9 cellular contexts compared by ENCODE assay signal in genomic region chr16:30567160-30567990, GRCh38. TPM values are rescaled to one million over a fixed set of nuclear protein-coding genes. Genes with fewer than 3 reads are reported as not detected.
DNase-seq lines count a peak whose midpoint lies in the region; ATAC-seq and TF ChIP-seq lines count a peak whose summit lies in the region.
"Had no signal": no experiment of that assay in that cellular context is flagged by ENCODE, and none has a peak within 500 bp of the region (broad histone marks: within the 10 kb centered on the region; RNA-seq: fewer than 3 reads in every experiment).

No MANE protein-coding gene starts in this region.

- H2AFZ ChIP-seq in KMS-11 (ENCODE audit: low read depth), result peak overlapping the region; percentile 3
- no peak overlapping the region for H2AFZ ChIP-seq in SK-N-SH (ENCODE audit: low read depth)

- H3K36me3 Mint-ChIP-seq in activated CD4-positive, alpha-beta memory T cell treated with anti-CD3 and anti-CD28 coated beads for 36 hours, result peaks cover 4% of the 10 kb centered on the region

- peaks cover 9% of the 10 kb centered on the region for H3F3A ChIP-seq in SK-N-SH (replicated peaks; ENCODE audit: insufficient read depth)

- peak overlapping the region; percentile 77 for H3K27ac ChIP-seq in KMS-11
- no peak overlapping the region for H3K27ac ChIP-seq in SK-N-SH (ENCODE audit: low read depth in 2 of 2, low read length in 1 of 2)

- CTCF ChIA-PET in activated CD4-positive, alpha-beta memory T cell treated with anti-CD3 and anti-CD28 coated beads for 36 hours (lab: Charles Lee), result interaction anchor here (0.6 to 3.0 kb wide), 7 partner anchors 10 to 137 kb away, joined by 3 to 16 read pairs (median 5); partner anchors contain the start of genes DCTPP1, PRR14 and ZNF764
- CTCF ChIA-PET in SK-N-SH (lab: Yijun Ruan, JAX), result no interaction called here

- H3K4me2 ChIP-seq in KMS-11 (peak overlapping the region; percentile 62), SK-N-SH (no peak overlapping the region)

- no peak for ATAC-seq in HG02642 (IDR thresholded peaks at IDR 0.05; ENCODE audit: poor library complexity, unreplicated experiment)

- peak overlapping the region; percentile 18 for H3K9ac ChIP-seq in KMS-11
- H3K9ac ChIP-seq in SK-N-SH, result no peak overlapping the region

- TF ChIP-seq EP300 in SK-N-SH (IDR thresholded peaks at IDR 0.05; ENCODE audit: borderline replicate concordance in 1 of 2, low read depth in 1 of 2, low read length in 1 of 2), result no peak

- H3K27me3 ChIP-seq in KMS-11 (ENCODE audit: insufficient read depth, low read depth), result no peaks in the 10 kb centered on the region
- H3K27me3 ChIP-seq in SK-N-SH (ENCODE audit: insufficient read depth), result no peaks in the 10 kb centered on the region
- H3K27me3 ChIP-seq: esophagus muscularis mucosa had no signal

- H3K4me3 ChIP-seq in KMS-11 (IDR thresholded peaks at IDR 0.05; ENCODE audit: insufficient read depth, low read depth, low read length) (no peak overlapping the region), fibroblast of mammary gland (ENCODE audit: control insufficient read depth, low read depth, low read length) (no peak overlapping the region), SK-N-SH (ENCODE audit: low read depth in 2 of 2, low read length in 1 of 2) (no peak overlapping the region)
- H3K4me3 ChIP-seq: esophagus muscularis mucosa had no signal

- H3K4me1 ChIP-seq in KMS-11 (ENCODE audit: low read depth, poor library complexity, severe bottlenecking) (peaks cover 42% of the 10 kb centered on the region), SK-N-SH (ENCODE audit: control insufficient read depth in 1 of 2, insufficient read depth in 2 of 2, low read depth in 1 of 2, low read length in 1 of 2) (peaks cover 2 to 11% of the 10 kb centered on the region in 2 experiments; a peak in 1 of 4 replicates)

- H3K79me2 ChIP-seq in KMS-11 (ENCODE audit: insufficient read depth, low read depth) (no peaks in the 10 kb centered on the region; the same call in 1 of the 2 replicates), SK-N-SH (ENCODE audit: insufficient read depth) (no peaks in the 10 kb centered on the region; the same call in 1 of the 2 replicates)

- no peaks in the 10 kb centered on the region for H3K9me3 ChIP-seq in SK-N-SH
- H3K9me3 ChIP-seq: esophagus muscularis mucosa had no signal

- peak; percentile 88 for DNase-seq in activated CD4-positive, alpha-beta memory T cell treated with anti-CD3 and anti-CD28 coated beads for 36 hours
- DNase-seq in fibroblast of mammary gland (ENCODE audit: low read depth) (peak; percentile 16), NCI-H1092 treated with DMSO at 0.1 percent for 48 hours (lab: John Stamatoyannopoulos, UW) (no peak), SK-N-SH (no peak)
- peak; percentile 52 to 64 for DNase-seq in stimulated activated CD8-positive, alpha-beta memory T cell treated with anti-CD3 and anti-CD28 coated beads, Interleukin-15, amount 100 ng/mL, for 48 hours (ENCODE audit: low read depth in 2 of 2)
- DNase-seq in effector CD8-positive, alpha-beta T cell (lab: John Stamatoyannopoulos, UW), result no peak

- H4K20me1 ChIP-seq in KMS-11 (ENCODE audit: insufficient read depth) (no peaks in the 10 kb centered on the region), SK-N-SH (ENCODE audit: insufficient read depth) (no peaks in the 10 kb centered on the region)

- no peaks in the 10 kb centered on the region for H3K9me3 Mint-ChIP-seq in activated CD4-positive, alpha-beta memory T cell treated with anti-CD3 and anti-CD28 coated beads for 36 hours

- H3K36me3 ChIP-seq in KMS-11 (ENCODE audit: insufficient read depth) (no peaks in the 10 kb centered on the region), SK-N-SH (replicated peaks in 1 of 2; ENCODE audit: control insufficient read depth in 1 of 2, insufficient read depth in 2 of 2, low read length in 1 of 2) (no peaks in the 10 kb centered on the region)

- intact Hi-C loops in activated CD4-positive, alpha-beta memory T cell treated with anti-CD3 and anti-CD28 coated beads for 36 hours (cut with micrococcal nuclease), result loop anchor here (1.0 kb wide), 1 partner anchor 16 kb away; no protein-coding TSS in a partner anchor

- no peaks in the 10 kb centered on the region for H3K27me3 Mint-ChIP-seq in activated CD4-positive, alpha-beta memory T cell treated with anti-CD3 and anti-CD28 coated beads for 36 hours

- POLR2A ChIA-PET in activated CD4-positive, alpha-beta memory T cell treated with anti-CD3 and anti-CD28 coated beads for 36 hours (lab: Charles Lee), result interaction anchor here (1.0 to 4.5 kb wide), 6 partner anchors 10 to 149 kb away, joined by 3 to 24 read pairs (median 12); partner anchors contain the start of genes ZNF747, ZNF764 and ZNF785
- POLR2A ChIA-PET in SK-N-SH (lab: Yijun Ruan, JAX), result interaction anchor here (1.2 kb wide), 1 partner anchor 9 kb away, joined by 4 read pairs; the partner anchor contains the start of gene ZNF764

- peaks cover 35% of the 10 kb centered on the region for H3K4me1 Mint-ChIP-seq in activated CD4-positive, alpha-beta memory T cell treated with anti-CD3 and anti-CD28 coated beads for 36 hours (ENCODE audit: low read depth)

- no peak for TF ChIP-seq CTCF in KMS-11 (conservative IDR thresholded peaks at IDR 0.05; ENCODE audit: low read depth, low read length)
- TF ChIP-seq CTCF in fibroblast of mammary gland (conservative IDR thresholded peaks at IDR 0.05; ENCODE audit: control insufficient read depth, insufficient read depth, low read depth, low read length), result no peak
- no peak for TF ChIP-seq CTCF in SK-N-SH (IDR thresholded peaks at IDR 0.05)

- peak overlapping the region; percentile 72 for H3K4me3 Mint-ChIP-seq in activated CD4-positive, alpha-beta memory T cell treated with anti-CD3 and anti-CD28 coated beads for 36 hours

- no peaks in the 10 kb centered on the region for H3K9me2 ChIP-seq in SK-N-SH

- 78% methylated on average over 14 of the region's 14 CpGs for WGBS in SK-N-SH (ENCODE audit: low lambda C conversion rate)

- no peak for TF ChIP-seq RAD21 in SK-N-SH (IDR thresholded peaks at IDR 0.05; ENCODE audit: low read length)

- H3K27ac Mint-ChIP-seq in activated CD4-positive, alpha-beta memory T cell treated with anti-CD3 and anti-CD28 coated beads for 36 hours, result peak overlapping the region; percentile 97

TF ChIP-seq in SK-N-SH, 30 proteins besides CTCF, POLR2A, EP300 and RAD21 (continues in another document):
- TF ChIP-seq, protein P1, sequence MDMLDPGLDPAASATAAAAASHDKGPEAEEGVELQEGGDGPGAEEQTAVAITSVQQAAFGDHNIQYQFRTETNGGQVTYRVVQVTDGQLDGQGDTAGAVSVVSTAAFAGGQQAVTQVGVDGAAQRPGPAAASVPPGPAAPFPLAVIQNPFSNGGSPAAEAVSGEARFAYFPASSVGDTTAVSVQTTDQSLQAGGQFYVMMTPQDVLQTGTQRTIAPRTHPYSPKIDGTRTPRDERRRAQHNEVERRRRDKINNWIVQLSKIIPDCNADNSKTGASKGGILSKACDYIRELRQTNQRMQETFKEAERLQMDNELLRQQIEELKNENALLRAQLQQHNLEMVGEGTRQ (IDR thresholded peaks at IDR 0.05; ENCODE audit: borderline replicate concordance, low read depth, low read length), result no peak
- TF ChIP-seq, protein P2, sequence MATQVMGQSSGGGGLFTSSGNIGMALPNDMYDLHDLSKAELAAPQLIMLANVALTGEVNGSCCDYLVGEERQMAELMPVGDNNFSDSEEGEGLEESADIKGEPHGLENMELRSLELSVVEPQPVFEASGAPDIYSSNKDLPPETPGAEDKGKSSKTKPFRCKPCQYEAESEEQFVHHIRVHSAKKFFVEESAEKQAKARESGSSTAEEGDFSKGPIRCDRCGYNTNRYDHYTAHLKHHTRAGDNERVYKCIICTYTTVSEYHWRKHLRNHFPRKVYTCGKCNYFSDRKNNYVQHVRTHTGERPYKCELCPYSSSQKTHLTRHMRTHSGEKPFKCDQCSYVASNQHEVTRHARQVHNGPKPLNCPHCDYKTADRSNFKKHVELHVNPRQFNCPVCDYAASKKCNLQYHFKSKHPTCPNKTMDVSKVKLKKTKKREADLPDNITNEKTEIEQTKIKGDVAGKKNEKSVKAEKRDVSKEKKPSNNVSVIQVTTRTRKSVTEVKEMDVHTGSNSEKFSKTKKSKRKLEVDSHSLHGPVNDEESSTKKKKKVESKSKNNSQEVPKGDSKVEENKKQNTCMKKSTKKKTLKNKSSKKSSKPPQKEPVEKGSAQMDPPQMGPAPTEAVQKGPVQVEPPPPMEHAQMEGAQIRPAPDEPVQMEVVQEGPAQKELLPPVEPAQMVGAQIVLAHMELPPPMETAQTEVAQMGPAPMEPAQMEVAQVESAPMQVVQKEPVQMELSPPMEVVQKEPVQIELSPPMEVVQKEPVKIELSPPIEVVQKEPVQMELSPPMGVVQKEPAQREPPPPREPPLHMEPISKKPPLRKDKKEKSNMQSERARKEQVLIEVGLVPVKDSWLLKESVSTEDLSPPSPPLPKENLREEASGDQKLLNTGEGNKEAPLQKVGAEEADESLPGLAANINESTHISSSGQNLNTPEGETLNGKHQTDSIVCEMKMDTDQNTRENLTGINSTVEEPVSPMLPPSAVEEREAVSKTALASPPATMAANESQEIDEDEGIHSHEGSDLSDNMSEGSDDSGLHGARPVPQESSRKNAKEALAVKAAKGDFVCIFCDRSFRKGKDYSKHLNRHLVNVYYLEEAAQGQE (IDR thresholded peaks at IDR 0.05; ENCODE audit: low read depth, low read length), result no peak
- TF ChIP-seq RFX5 (IDR thresholded peaks at IDR 0.05; ENCODE audit: low read length), result no peak

RNA-seq across cellular contexts. Expression of gene ZNF688, which starts 4.1 kb away (rescaled TPM):
- total RNA-seq in activated CD4-positive, alpha-beta memory T cell treated with anti-CD3 and anti-CD28 coated beads for 36 hours, result 1 to 10 TPM; 9.2 to 9.3 TPM
- polyA plus RNA-seq in SK-N-SH (2012; rRNA removed), result 9.1 and 13.4 TPM in 2 replicates
- polyA plus RNA-seq in SK-N-SH (2012; cell fraction: cytosol; rRNA removed), result 6.9 and 8.3 TPM in 2 replicates
- 17.1 and 29.2 TPM in 2 replicates for polyA plus RNA-seq in SK-N-SH (2012; cell fraction: nucleus; rRNA removed)

RNA-seq across cellular contexts. Expression of gene ZNF764, which starts 9.2 kb away (rescaled TPM):
- total RNA-seq in activated CD4-positive, alpha-beta memory T cell treated with anti-CD3 and anti-CD28 coated beads for 36 hours, result 10 to 100 TPM; 13.7 to 14.2 TPM
- 2.8 and 3.4 TPM in 2 replicates for polyA plus RNA-seq in SK-N-SH (2012; rRNA removed)
- polyA plus RNA-seq in SK-N-SH (2012; cell fraction: cytosol; rRNA removed), result 2.3 and 3.0 TPM in 2 replicates
- 5.2 and 7.8 TPM in 2 replicates for polyA plus RNA-seq in SK-N-SH (2012; cell fraction: nucleus; rRNA removed)

RNA-seq across cellular contexts. Expression of gene ZNF785, which starts 18.1 kb away (rescaled TPM):
- 10 to 100 TPM; 14.0 to 15.0 TPM for total RNA-seq in activated CD4-positive, alpha-beta memory T cell treated with anti-CD3 and anti-CD28 coated beads for 36 hours
- polyA plus RNA-seq in SK-N-SH (2012; rRNA removed), result 8.8 and 10.6 TPM in 2 replicates
- polyA plus RNA-seq in SK-N-SH (2012; cell fraction: cytosol; rRNA removed), result 6.2 and 7.5 TPM in 2 replicates
- polyA plus RNA-seq in SK-N-SH (2012; cell fraction: nucleus; rRNA removed), result 26.6 and 33.7 TPM in 2 replicates

RNA-seq across cellular contexts. Expression of gene ZNF747, which starts 32.7 kb away (rescaled TPM):
- total RNA-seq in activated CD4-positive, alpha-beta memory T cell treated with anti-CD3 and anti-CD28 coated beads for 36 hours, result 1 to 10 TPM; 7.2 to 7.6 TPM
- 5.6 and 5.8 TPM in 2 replicates for polyA plus RNA-seq in SK-N-SH (2012; rRNA removed)
- 4.4 and 5.5 TPM in 2 replicates for polyA plus RNA-seq in SK-N-SH (2012; cell fraction: cytosol; rRNA removed)
- 7.4 and 8.4 TPM in 2 replicates for polyA plus RNA-seq in SK-N-SH (2012; cell fraction: nucleus; rRNA removed)

RNA-seq across cellular contexts. Expression of gene ZNF768, which starts 41.0 kb away (rescaled TPM):
- total RNA-seq in activated CD4-positive, alpha-beta memory T cell treated with anti-CD3 and anti-CD28 coated beads for 36 hours, result 10 to 100 TPM; 14.2 to 14.3 TPM
- polyA plus RNA-seq in SK-N-SH (2012; rRNA removed), result 26.0 and 26.5 TPM in 2 replicates
- polyA plus RNA-seq in SK-N-SH (2012; cell fraction: cytosol; rRNA removed), result 18.3 and 22.5 TPM in 2 replicates
- 40.2 and 40.7 TPM in 2 replicates for polyA plus RNA-seq in SK-N-SH (2012; cell fraction: nucleus; rRNA removed)

Comparison
In these comparisons a context has a peak if more than half of its experiments do, and no peak if none do; other contexts are left out.
1. DNase-seq: peak in activated CD4-positive, alpha-beta memory T cell treated with anti-CD3 and anti-CD28 coated beads for 36 hours (single experiment), fibroblast of mammary gland (single experiment) and stimulated activated CD8-positive, alpha-beta memory T cell treated with anti-CD3 and anti-CD28 coated beads, Interleukin-15, amount 100 ng/mL, for 48 hours (2 of 2); none in effector CD8-positive, alpha-beta T cell (single experiment), NCI-H1092 treated with DMSO at 0.1 percent for 48 hours (single experiment) and SK-N-SH (single experiment).